8 cellular contexts compared by ENCODE assay signal in genomic region chr13:95527955-95528354, GRCh38. TPM values are rescaled to one million over a fixed set of nuclear protein-coding genes. Genes with fewer than 3 reads are reported as not detected.
"Had no signal": no experiment of that assay in that cellular context is flagged by ENCODE, and none has a peak within 500 bp of the region (broad histone marks: within the 10 kb centered on the region; RNA-seq: fewer than 3 reads in every experiment).

No MANE protein-coding gene starts in this region.

- ATAC-seq: HepG2, K562 had no signal

- DNase-seq: IMR-90, KBM-7, KG1 had no signal

- H3K4me1 Mint-ChIP-seq: IgD-negative memory B cell had no signal

- H3K27ac Mint-ChIP-seq: IgD-negative memory B cell had no signal

- H3K36me3 Mint-ChIP-seq: IgD-negative memory B cell had no signal

- H3K4me3 Mint-ChIP-seq: IgD-negative memory B cell had no signal

RNA-seq across cellular contexts. Expression of gene CLDN10, which starts 24.6 kb away (rescaled TPM):
- total RNA-seq: HepG2, HT-29, HT1080, IMR-90, K562 had no signal
- polyA plus RNA-seq: HepG2, IgD-negative memory B cell, IMR-90, K562 had no signal
